Comparison of ENCODE assay signal across 9 cellular contexts in genomic region chr6:39530201-39530759, GRCh38.
DNase-seq lines count a peak whose midpoint lies in the region; ATAC-seq, FAIRE-seq and TF ChIP-seq lines count a peak whose summit lies in the region.
"Had no signal": no experiment of that assay in that cellular context is flagged by ENCODE, and none has a peak within 500 bp of the region (broad histone marks: within the 10 kb centered on the region; RNA-seq: fewer than 3 reads in every experiment).

No MANE protein-coding gene starts in this region.

- no peaks in the 10 kb centered on the region for H4K20me1 ChIP-seq in BLaER1

- no peak for TF ChIP-seq CTCF in coronary artery (IDR thresholded peaks at IDR 0.05)
- no peak for TF ChIP-seq CTCF in uterus (IDR thresholded peaks at IDR 0.05)
- no peak for TF ChIP-seq CTCF in gastrocnemius medialis (IDR thresholded peaks at IDR 0.05 in 4 of 5, conservative IDR thresholded peaks at IDR 0.05 in 1 of 5)

- in situ Hi-C loops in gastrocnemius medialis (cut with MboI; ENCODE audit: low sequenced_read_pairs in 4 of 4) = no loop called here

- H3K4me1 ChIP-seq in BLaER1 (peaks cover 20% of the 10 kb centered on the region), uterus (peaks cover 0 to 5% of the 10 kb centered on the region in 2 donors), gastrocnemius medialis (no peaks in the 10 kb centered on the region)

- TF ChIP-seq POLR2A in uterus (IDR thresholded peaks at IDR 0.05) (no peak), gastrocnemius medialis (IDR thresholded peaks at IDR 0.05) (no peak)

- H3K4me2 ChIP-seq in BLaER1 = peak overlapping the region; percentile 65

- H3K27me3 ChIP-seq in BLaER1 (no peaks in the 10 kb centered on the region), uterus (no peaks in the 10 kb centered on the region), gastrocnemius medialis (no peaks in the 10 kb centered on the region)

- H3K27ac ChIP-seq in BLaER1 (no peak overlapping the region; the same call in 1 of the 2 replicates), coronary artery (peak overlapping the region in 1 of 2 donors; percentile 37), uterus (peak overlapping the region; percentile 0 to 33), gastrocnemius medialis (no peak overlapping the region)

- H3K9me3 ChIP-seq in BLaER1 = peaks cover 17% of the 10 kb centered on the region
- no peaks in the 10 kb centered on the region for H3K9me3 ChIP-seq in uterus
- H3K9me3 ChIP-seq in gastrocnemius medialis = no peaks in the 10 kb centered on the region

- DNase-seq in GM19239 (ENCODE audit: insufficient read length, low spot score) (peak; percentile 62), coronary artery (ENCODE audit: low spot score) (no peak), uterus (peak; percentile 36 to 46), gastrocnemius medialis (no peak), NCI-H748 treated with DMSO at 0.1 percent for 48 hours (lab: John Stamatoyannopoulos, UW) (no peak), NCI-H524 (lab: John Stamatoyannopoulos, UW) (no peak)

- H3K4me3 ChIP-seq in BLaER1 (no peak overlapping the region), coronary artery (peak overlapping the region; percentile 59), uterus (peak overlapping the region in 1 of 2 donors; percentile 29), gastrocnemius medialis (no peak overlapping the region)

- H3K9ac ChIP-seq in BLaER1 = peak overlapping the region; percentile 0; the same call in 1 of the 2 replicates

- H3K36me3 ChIP-seq in BLaER1 (no peaks in the 10 kb centered on the region), uterus (no peaks in the 10 kb centered on the region), gastrocnemius medialis (no peaks in the 10 kb centered on the region)

- intact Hi-C loops in uterus (cut with DNase I; ENCODE audit: low total_unique reads) = no loop called here
- intact Hi-C loops in gastrocnemius medialis (cut with DNase I; ENCODE audit: low total_unique reads) = no loop called here

- peak; percentile 99 for FAIRE-seq in GM19239 (lab: Jason Lieb, UNC)

- peak; percentile 96 for ATAC-seq in HG03139 (IDR thresholded peaks at IDR 0.05; ENCODE audit: unreplicated experiment)
- ATAC-seq in gastrocnemius medialis = no peak
- ATAC-seq: HCT116 had no signal

Comparison
In these comparisons a context has a peak if more than half of its experiments do, and no peak if none do; other contexts are left out.
1. H3K27ac ChIP-seq: peak in uterus (2 of 2); none in BLaER1 (single experiment) and gastrocnemius medialis (0 of 4).
2. DNase-seq: peak in GM19239 (single experiment) and uterus (2 of 2); none in coronary artery (single experiment), gastrocnemius medialis (0 of 2), NCI-H748 treated with DMSO at 0.1 percent for 48 hours (single experiment) and NCI-H524 (0 of 2).